In genomic region chr12:53052419-53053222, GRCh38 we compare ENCODE assay signal across 8 cellular contexts. TPM values are rescaled to one million over a fixed set of nuclear protein-coding genes. Genes with fewer than 3 reads are reported as not detected.
DNase-seq lines count a peak whose midpoint lies in the region; ATAC-seq and TF ChIP-seq lines count a peak whose summit lies in the region.

No MANE protein-coding gene starts in this region.

- H3K27ac ChIP-seq in suprapubic skin (peak overlapping the region; percentile 99), H9 (ENCODE audit: insufficient read length, low read depth, low read length) (no peak overlapping the region)

- no peaks in the 10 kb centered on the region for H3K79me1 ChIP-seq in H9 (ENCODE audit: insufficient read depth, low read depth, low read length, poor library complexity, severe bottlenecking)

- H3T11ph ChIP-seq in H9 (ENCODE audit: low read length) = no peak overlapping the region

- H2BK12ac ChIP-seq in H9 (ENCODE audit: insufficient read length, low read depth, low read length) = no peak overlapping the region

- H2BK20ac ChIP-seq in H9 (ENCODE audit: low read depth, low read length, poor library complexity, severe bottlenecking) = no peak overlapping the region

- H3K4me2 ChIP-seq in H9 (ENCODE audit: insufficient read depth, insufficient read length, low read length) = no peak overlapping the region

- no peak for TF ChIP-seq EP300 in suprapubic skin (IDR thresholded peaks at IDR 0.05)

- CTCF ChIA-PET in MCF 10A (lab: Yijun Ruan, JAX) = interaction anchor here (0.7 to 2.7 kb wide), 10 partner anchors 9 to 439 kb away, joined by 3 to 25 read pairs (median 8); partner anchors contain the start of genes AAAS and IGFBP6
- CTCF ChIA-PET in activated CD4-positive, alpha-beta memory T cell treated with anti-CD3 and anti-CD28 coated beads, Interleukin-2, amount 10 ng/mL, durations not matched to agents 7 days and 5 days (lab: Charles Lee) = interaction anchor here (0.6 to 5.3 kb wide), 5 partner anchors 13 to 49 kb away, joined by 3 to 47 read pairs (median 4); no protein-coding TSS in a partner anchor

- H3K27me3 Mint-ChIP-seq in MCF 10A (ENCODE audit: insufficient read depth, unreplicated experiment) (no peaks in the 10 kb centered on the region), H9 (ENCODE audit: low read depth) (peaks cover 26% of the 10 kb centered on the region)
- no peaks in the 10 kb centered on the region for H3K27me3 Mint-ChIP-seq in activated CD4-positive, alpha-beta memory T cell treated with anti-CD3 and anti-CD28 coated beads, Interleukin-2, amount 10 ng/mL, durations not matched to agents 7 days and 5 days

- H3K4ac ChIP-seq in H9 (ENCODE audit: low read depth, low read length) = no peak overlapping the region

- no peak overlapping the region for H3K56ac ChIP-seq in H9 (ENCODE audit: insufficient read length, low read depth, low read length)

- H2AFZ ChIP-seq in H9 (ENCODE audit: low read length) = no peak overlapping the region

- H3K4me3 Mint-ChIP-seq in MCF 10A (ENCODE audit: unreplicated experiment) (peak overlapping the region; percentile 80), H9 (peak overlapping the region in 1 of 2 experiments; percentile 35; a peak in 2 of 5 replicates)
- no peak overlapping the region for H3K4me3 Mint-ChIP-seq in activated CD4-positive, alpha-beta memory T cell treated with anti-CD3 and anti-CD28 coated beads, Interleukin-2, amount 10 ng/mL, durations not matched to agents 7 days and 5 days

- H3K27me3 ChIP-seq in MG63 = no peaks in the 10 kb centered on the region
- no peaks in the 10 kb centered on the region for H3K27me3 ChIP-seq in suprapubic skin
- no peaks in the 10 kb centered on the region for H3K27me3 ChIP-seq in H9 (ENCODE audit: insufficient read depth, low read length)

- H3K14ac ChIP-seq in H9 (ENCODE audit: insufficient read depth, low read length) = no peak overlapping the region

- no peaks in the 10 kb centered on the region; the same call in 1 of the 2 replicates for H3K79me2 ChIP-seq in H9 (ENCODE audit: insufficient read depth, low read length)

- H3K4me3 ChIP-seq in MG63 = no peak overlapping the region
- peak overlapping the region; percentile 74 for H3K4me3 ChIP-seq in suprapubic skin

- H2BK120ac ChIP-seq in H9 (ENCODE audit: low read depth, low read length, poor library complexity, severe bottlenecking) = no peak overlapping the region

- H3K9me3 Mint-ChIP-seq in MCF 10A (ENCODE audit: unreplicated experiment) (no peaks in the 10 kb centered on the region), H9 (no peaks in the 10 kb centered on the region)
- no peaks in the 10 kb centered on the region for H3K9me3 Mint-ChIP-seq in activated CD4-positive, alpha-beta memory T cell treated with anti-CD3 and anti-CD28 coated beads, Interleukin-2, amount 10 ng/mL, durations not matched to agents 7 days and 5 days

- 27% methylated on average over 6 of the region's 11 CpGs for WGBS in suprapubic skin
- WGBS in H9 (ENCODE audit: extremely low coverage, insufficient read length, low lambda C conversion rate) = no CpG with 5 or more reads among the region's 11 CpGs

- no peak for TF ChIP-seq POLR2A in suprapubic skin (IDR thresholded peaks at IDR 0.05)

- peaks cover 6% of the 10 kb centered on the region for H3K23me2 ChIP-seq in H9 (ENCODE audit: insufficient read length, low read depth, low read length, poor library complexity, severe bottlenecking)

- peaks cover 41% of the 10 kb centered on the region for H3K4me1 Mint-ChIP-seq in MCF 10A (ENCODE audit: insufficient read depth, unreplicated experiment)
- H3K4me1 Mint-ChIP-seq in activated CD4-positive, alpha-beta memory T cell treated with anti-CD3 and anti-CD28 coated beads, Interleukin-2, amount 10 ng/mL, durations not matched to agents 7 days and 5 days = peaks cover 23% of the 10 kb centered on the region
- H3K4me1 Mint-ChIP-seq in H9 = peaks cover 42 to 49% of the 10 kb centered on the region in 2 experiments

- intact Hi-C loops in MCF 10A (cut with micrococcal nuclease) (no loop called here), left colon (cut with DNase I, micrococcal nuclease) (no loop called here)

- no peak overlapping the region for H3K23ac ChIP-seq in H9 (ENCODE audit: insufficient read length, low read depth, low read length)

- H2BK15ac ChIP-seq in H9 (ENCODE audit: low read depth, low read length) = no peak overlapping the region

- H2BK5ac ChIP-seq in H9 (ENCODE audit: insufficient read length, low read length) = no peak overlapping the region

- H3K9me3 ChIP-seq in MG63 (no peaks in the 10 kb centered on the region), suprapubic skin (no peaks in the 10 kb centered on the region), H9 (ENCODE audit: control insufficient read depth, low read depth, low read length) (no peaks in the 10 kb centered on the region)

- POLR2A ChIA-PET in MCF 10A (lab: Yijun Ruan, JAX) = interaction anchor here (0.7 to 3.1 kb wide), 7 partner anchors 9 to 60 kb away, joined by 3 to 16 read pairs (median 3); partner anchors contain the start of genes EIF4B and SPRYD3
- POLR2A ChIA-PET in activated CD4-positive, alpha-beta memory T cell treated with anti-CD3 and anti-CD28 coated beads, Interleukin-2, amount 10 ng/mL, durations not matched to agents 7 days and 5 days (lab: Charles Lee) = interaction anchor here (1.6 to 1.8 kb wide), 2 partner anchors 9 to 47 kb away, joined by 5 to 8 read pairs; partner anchors contain the start of gene EIF4B

- no peaks in the 10 kb centered on the region for H4K20me1 ChIP-seq in H9 (ENCODE audit: control insufficient read depth, insufficient read depth, insufficient read length)

- H3K4me1 ChIP-seq in suprapubic skin = peaks cover 70% of the 10 kb centered on the region
- H3K4me1 ChIP-seq in H9 (ENCODE audit: insufficient read depth, low read length) = peaks cover 25% of the 10 kb centered on the region; the same call in 1 of the 2 replicates

- ATAC-seq in left colon (peak; percentile 42), GM21390 (IDR thresholded peaks at IDR 0.05; ENCODE audit: unreplicated experiment) (no peak)

- H3K27ac Mint-ChIP-seq in MCF 10A (ENCODE audit: low read depth, unreplicated experiment) = peak overlapping the region; percentile 97
- H3K27ac Mint-ChIP-seq in activated CD4-positive, alpha-beta memory T cell treated with anti-CD3 and anti-CD28 coated beads, Interleukin-2, amount 10 ng/mL, durations not matched to agents 7 days and 5 days = no peak overlapping the region
- no peak overlapping the region for H3K27ac Mint-ChIP-seq in H9

- H4K5ac ChIP-seq in H9 (ENCODE audit: insufficient read length, low read depth, low read length) = no peak overlapping the region

- H4K91ac ChIP-seq in H9 (ENCODE audit: insufficient read length, low read depth, low read length) = no peak overlapping the region

- TF ChIP-seq CTCF in MCF 10A (IDR thresholded peaks at IDR 0.05; ENCODE audit: unreplicated experiment) = no peak
- no peak for TF ChIP-seq CTCF in suprapubic skin (IDR thresholded peaks at IDR 0.05)
- no peak for TF ChIP-seq CTCF in H9 (conservative IDR thresholded peaks at IDR 0.05)

- BruUV-seq in MCF 10A (replicated peaks; lab: Mats Ljungman, UMichigan) = no TSS peak

- DNase-seq in MG63 = peak; percentile 85
- peak; percentile 82 for DNase-seq in MCF 10A (ENCODE audit: unreplicated experiment)
- peak; percentile 89 to 95 for DNase-seq in left colon
- DNase-seq in suprapubic skin (ENCODE audit: low spot score in 2 of 2) = peak; percentile 83 to 90
- DNase-seq in activated CD4-positive, alpha-beta memory T cell treated with anti-CD3 and anti-CD28 coated beads, Interleukin-2, amount 10 ng/mL, durations not matched to agents 7 days and 5 days = no peak
- no peak for DNase-seq in H9
- DNase-seq in activated CD8-positive, alpha-beta memory T cell treated with anti-CD3 and anti-CD28 coated beads, Interleukin-2, amount 50 U/mL, for 48 hours = no peak

- H3K9ac ChIP-seq in H9 (ENCODE audit: extremely low read depth, insufficient read length, low read length) = no peak overlapping the region

- no peak overlapping the region for H2AK5ac ChIP-seq in H9 (ENCODE audit: insufficient read length, low read length)

- no peak overlapping the region for H4K8ac ChIP-seq in H9 (replicated peaks; ENCODE audit: insufficient read length, low read depth, low read length)

- no peak overlapping the region for H3K18ac ChIP-seq in H9 (ENCODE audit: insufficient read length, low read depth, low read length)

- H3K36me3 Mint-ChIP-seq in MCF 10A (ENCODE audit: insufficient read depth, unreplicated experiment) = peaks cover 13% of the 10 kb centered on the region
- no peaks in the 10 kb centered on the region for H3K36me3 Mint-ChIP-seq in activated CD4-positive, alpha-beta memory T cell treated with anti-CD3 and anti-CD28 coated beads, Interleukin-2, amount 10 ng/mL, durations not matched to agents 7 days and 5 days (ENCODE audit: low read depth)
- peaks cover 6 to 8% (median 7%) of the 10 kb centered on the region in 3 experiments; a peak in 5 of 7 replicates for H3K36me3 Mint-ChIP-seq in H9 (ENCODE audit: insufficient read depth in 1 of 3, low read depth in 3 of 3)

- H3K36me3 ChIP-seq in MG63 = peaks cover 35% of the 10 kb centered on the region
- H3K36me3 ChIP-seq in suprapubic skin = peaks cover 18% of the 10 kb centered on the region

RNA-seq across cellular contexts. Expression of gene TNS2, which starts 2.8 kb away (rescaled TPM):
- total RNA-seq in MG63 (2014; rRNA removed; shearing (Covaris generic); ENCODE audit: low replicate concordance) = 10.8 and 12.4 TPM in 2 replicates
- 22.3 and 26.3 TPM in 2 replicates for total RNA-seq in MCF 10A (2022)
- total RNA-seq in left colon = 10 to 100 TPM; 31.4 to 35.6 TPM
- total RNA-seq in suprapubic skin = 100 to 1,000 TPM in 2 of 4 donors, 10 to 100 TPM in 2; 22.8 to 122 (median 78.2) TPM
- under 1 TPM; 0.78 to 0.83 TPM for total RNA-seq in activated CD4-positive, alpha-beta memory T cell treated with anti-CD3 and anti-CD28 coated beads, Interleukin-2, amount 10 ng/mL, durations not matched to agents 7 days and 5 days
- 3.6 and 4.5 TPM in 2 replicates for total RNA-seq in H9 (2021)

RNA-seq across cellular contexts. Expression of gene SPRYD3, which starts 26.6 kb away (rescaled TPM):
- 22.1 and 23.9 TPM in 2 replicates for total RNA-seq in MG63 (2014; rRNA removed; shearing (Covaris generic); ENCODE audit: low replicate concordance)
- total RNA-seq in MCF 10A (2022) (35.2 and 39.9 TPM in 2 replicates), left colon (10 to 100 TPM; 30.7 to 34.9 TPM), suprapubic skin (10 to 100 TPM; 26.4 to 44.0 (median 34.4) TPM), H9 (2021) (5.8 and 6.5 TPM in 2 replicates)
- total RNA-seq in activated CD4-positive, alpha-beta memory T cell treated with anti-CD3 and anti-CD28 coated beads, Interleukin-2, amount 10 ng/mL, durations not matched to agents 7 days and 5 days = 10 to 100 TPM; 31.2 to 31.3 TPM

RNA-seq across cellular contexts. Expression of gene IGFBP6, which starts 44.8 kb away (rescaled TPM):
- 37.5 and 66.3 TPM in 2 replicates for total RNA-seq in MG63 (2014; rRNA removed; shearing (Covaris generic); ENCODE audit: low replicate concordance)
- total RNA-seq in MCF 10A (2022) (6.4 and 12.0 TPM in 2 replicates), left colon (10 to 100 TPM; 16.9 to 24.5 TPM), suprapubic skin (10 to 100 TPM; 19.2 to 97.0 (median 59.6) TPM), H9 (2021) (4.2 and 5.7 TPM in 2 replicates)
- total RNA-seq in activated CD4-positive, alpha-beta memory T cell treated with anti-CD3 and anti-CD28 coated beads, Interleukin-2, amount 10 ng/mL, durations not matched to agents 7 days and 5 days = 1 to 10 TPM in 1 of 2 experiments, under 1 TPM in 1; 0.38 to 1.2 TPM

RNA-seq across cellular contexts. Expression of gene EIF4B, which starts 46.4 kb away (rescaled TPM):
- 684 and 692 TPM in 2 replicates for total RNA-seq in MG63 (2014; rRNA removed; shearing (Covaris generic); ENCODE audit: low replicate concordance)
- total RNA-seq in MCF 10A (2022) (580 and 658 TPM in 2 replicates), left colon (100 to 1,000 TPM; 355 to 389 TPM), suprapubic skin (100 to 1,000 TPM; 404 to 559 (median 485) TPM), H9 (2021) (713 and 723 TPM in 2 replicates)
- 100 to 1,000 TPM; 303 to 311 TPM for total RNA-seq in activated CD4-positive, alpha-beta memory T cell treated with anti-CD3 and anti-CD28 coated beads, Interleukin-2, amount 10 ng/mL, durations not matched to agents 7 days and 5 days

RNA-seq across cellular contexts. Expression of gene SOAT2, which starts 50.7 kb away (rescaled TPM):
- total RNA-seq in MG63 (2014; rRNA removed; shearing (Covaris generic); ENCODE audit: low replicate concordance) = not detected in 2 replicates
- total RNA-seq in MCF 10A (2022) (not detected in 2 replicates), left colon (not detected), suprapubic skin (not detected), H9 (2021) (not detected in 2 replicates)
- 1 to 10 TPM; 1.4 to 1.5 TPM for total RNA-seq in activated CD4-positive, alpha-beta memory T cell treated with anti-CD3 and anti-CD28 coated beads, Interleukin-2, amount 10 ng/mL, durations not matched to agents 7 days and 5 days

Comparison
In these comparisons a context has a peak if more than half of its experiments do, and no peak if none do; other contexts are left out.
1. DNase-seq: peak in MG63 (single experiment), MCF 10A (single experiment), left colon (2 of 2) and suprapubic skin (2 of 2); none in activated CD4-positive, alpha-beta memory T cell treated with anti-CD3 and anti-CD28 coated beads, Interleukin-2, amount 10 ng/mL, durations not matched to agents 7 days and 5 days (single experiment), H9 (single experiment) and activated CD8-positive, alpha-beta memory T cell treated with anti-CD3 and anti-CD28 coated beads, Interleukin-2, amount 50 U/mL, for 48 hours (single experiment).